20 cellular contexts compared by ENCODE assay signal in the genomic region with DNA sequence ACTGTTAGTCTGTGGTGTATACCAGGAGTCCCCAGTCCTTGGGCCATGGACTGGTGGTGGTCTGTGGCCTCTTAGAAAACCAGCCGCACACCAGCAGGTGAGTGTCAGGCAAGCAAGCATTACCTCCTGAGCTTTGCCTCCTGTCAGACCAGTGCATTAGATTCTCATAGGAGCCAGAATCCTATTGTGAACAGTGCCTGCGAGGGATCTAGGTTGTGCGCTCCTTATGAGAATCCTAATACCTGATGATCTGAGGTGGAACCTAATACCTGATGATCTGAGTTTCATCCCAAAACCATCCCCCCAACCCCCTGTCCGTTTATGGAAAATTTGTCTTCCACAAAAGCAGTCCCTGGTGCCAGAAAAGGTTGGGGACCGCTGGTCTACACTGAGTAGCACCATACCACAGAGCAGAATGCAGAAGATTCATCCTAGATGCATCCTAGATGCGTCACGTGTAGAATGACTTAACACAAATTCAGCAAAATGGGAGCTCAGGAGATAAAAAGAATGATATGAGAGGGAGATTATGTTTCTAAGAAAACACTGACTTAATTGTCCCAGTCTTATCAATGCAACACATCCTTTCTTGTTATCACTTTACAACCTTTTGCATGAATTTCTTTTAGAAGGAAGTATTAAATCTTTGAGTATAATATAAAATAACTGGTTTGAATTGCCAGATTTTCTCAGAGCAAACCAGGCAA. TPM values are rescaled to one million over a fixed set of nuclear protein-coding genes. Genes with fewer than 3 reads are reported as not detected.
DNase-seq lines count a peak whose midpoint lies in the region; ATAC-seq, FAIRE-seq and TF ChIP-seq lines count a peak whose summit lies in the region.
"Had no signal": no experiment of that assay in that cellular context is flagged by ENCODE, and none has a peak within 500 bp of the region (broad histone marks: within the 10 kb centered on the region; RNA-seq: fewer than 3 reads in every experiment).

No MANE protein-coding gene starts in this region.

- H3K4me3 Mint-ChIP-seq in stimulated activated naive B cell treated with anti-CD40 and anti-IgM and Interleukin-4, amounts not matched to agents 10 μg/mL and 1 μg/mL and 100 μg/mL, for 72 hours: no peak overlapping the region
- H3K4me3 Mint-ChIP-seq: IgD-negative memory B cell had no signal

- ATAC-seq in HepG2 (no peak; the same call in 2 of the 3 replicates), right lobe of liver (no peak), GM12878 (no peak)
- ATAC-seq in stimulated activated naive B cell treated with anti-CD40 and anti-IgM and Interleukin-4, amounts not matched to agents 10 μg/mL and 1 μg/mL and 100 μg/mL, for 72 hours (replicated peaks): no peak
- ATAC-seq: A549 had no signal

- TF ChIP-seq RAD21 in HepG2 (CRISPR knock-in tag; IDR thresholded peaks at IDR 0.05) (no peak), GM12878 (IDR thresholded peaks at IDR 0.05; ENCODE audit: insufficient read depth, low read depth, low read length) (no peak)

- TF ChIP-seq POLR2A in HepG2 (IDR thresholded peaks at IDR 0.05; ENCODE audit: insufficient read depth in 1 of 2, low read depth in 2 of 2, low read length in 2 of 2): no peak
- no peak for TF ChIP-seq POLR2A in right lobe of liver (IDR thresholded peaks at IDR 0.05)
- TF ChIP-seq POLR2A in GM18951 (IDR thresholded peaks at IDR 0.05; ENCODE audit: extremely low read depth, insufficient read depth, insufficient read length): peak; percentile 13
- TF ChIP-seq POLR2A in GM12878 (IDR thresholded peaks at IDR 0.05; ENCODE audit: low read depth, low read length): no peak; the same call in 1 of the 2 replicates

- H3K27me3 ChIP-seq in HepG2 (ENCODE audit: control insufficient read depth in 1 of 2, insufficient read depth in 2 of 2, low read length in 2 of 2): no peaks in the 10 kb centered on the region
- H3K27me3 ChIP-seq in right lobe of liver: no peaks in the 10 kb centered on the region
- no peaks in the 10 kb centered on the region for H3K27me3 ChIP-seq in GM12878 (replicated peaks in 1 of 2; ENCODE audit: control insufficient read depth in 2 of 2, insufficient read depth in 2 of 2, low read length in 1 of 2)
- no peaks in the 10 kb centered on the region for H3K27me3 ChIP-seq in WERI-Rb-1 (ENCODE audit: insufficient read depth, low read depth, severe bottlenecking)
- H3K27me3 ChIP-seq: BLaER1, MG63 had no signal

- no peaks in the 10 kb centered on the region for H4K20me1 ChIP-seq in HepG2 (ENCODE audit: insufficient read depth, low read length)
- H4K20me1 ChIP-seq in GM12878 (ENCODE audit: control insufficient read depth, insufficient read depth): no peaks in the 10 kb centered on the region

- no peak for FAIRE-seq in HepG2 (lab: Jason Lieb, UNC)
- no peak for FAIRE-seq in GM12878 (lab: Jason Lieb, UNC)
- FAIRE-seq: A549 had no signal

- RAD21 ChIA-PET in GM12878 (lab: Charles Lee; ENCODE audit: unreplicated experiment): no interaction called here

- H3K79me2 ChIP-seq in HepG2 (ENCODE audit: insufficient read depth, low read length) (no peaks in the 10 kb centered on the region), GM12878 (ENCODE audit: control insufficient read depth, insufficient read depth, low read length) (no peaks in the 10 kb centered on the region)

- POLR2A ChIA-PET in HepG2 (lab: Yijun Ruan, JAX): no interaction called here
- POLR2A ChIA-PET in GM12878 (lab: Charles Lee): no interaction called here

- H3K4me1 ChIP-seq in HepG2 (ENCODE audit: insufficient read depth, low read length): peaks cover 12% of the 10 kb centered on the region
- H3K4me1 ChIP-seq in right lobe of liver: no peaks in the 10 kb centered on the region
- H3K4me1 ChIP-seq in GM12878 (ENCODE audit: control insufficient read depth, insufficient read depth, low read length): peaks cover 5% of the 10 kb centered on the region
- H3K4me1 ChIP-seq: A549 had no signal

- no peaks in the 10 kb centered on the region for H3K9me3 ChIP-seq in HepG2 (ENCODE audit: low read length)
- no peaks in the 10 kb centered on the region for H3K9me3 ChIP-seq in right lobe of liver
- H3K9me3 ChIP-seq in GM12878 (replicated peaks; ENCODE audit: control insufficient read depth, insufficient read depth, low read length): no peaks in the 10 kb centered on the region
- no peaks in the 10 kb centered on the region for H3K9me3 ChIP-seq in WERI-Rb-1 (ENCODE audit: severe bottlenecking)
- H3K9me3 ChIP-seq: A549, BLaER1, HAP-1, MG63, SK-N-SH had no signal

- H3K27ac ChIP-seq in HepG2 (ENCODE audit: extremely low read length, insufficient read depth, low read length): no peak overlapping the region
- no peak overlapping the region for H3K27ac ChIP-seq in right lobe of liver
- H3K27ac ChIP-seq in GM12878 (ENCODE audit: control insufficient read depth, insufficient read depth): no peak overlapping the region
- no peak overlapping the region for H3K27ac ChIP-seq in WERI-Rb-1
- H3K27ac ChIP-seq: A549, BLaER1 had no signal

- H3K36me3 Mint-ChIP-seq in stimulated activated naive B cell treated with anti-CD40 and anti-IgM and Interleukin-4, amounts not matched to agents 10 μg/mL and 1 μg/mL and 100 μg/mL, for 72 hours: peaks cover 16 to 28% of the 10 kb centered on the region in 2 donors

- CTCF ChIA-PET in HepG2 (lab: Yijun Ruan, JAX; ENCODE audit: low intra/inter-chr PET ratio, low total read pairs): no interaction called here
- CTCF ChIA-PET in GM12878 (lab: Yijun Ruan, JAX): interaction anchor here (1.0 kb wide), 1 partner anchor 25 kb away, joined by 3 read pairs; no protein-coding TSS in a partner anchor

- H3K27me3 Mint-ChIP-seq in stimulated activated naive B cell treated with anti-CD40 and anti-IgM and Interleukin-4, amounts not matched to agents 10 μg/mL and 1 μg/mL and 100 μg/mL, for 72 hours: no peaks in the 10 kb centered on the region
- H3K27me3 Mint-ChIP-seq: IgD-negative memory B cell had no signal

- no peak for TF ChIP-seq EP300 in HepG2 (IDR thresholded peaks at IDR 0.05; ENCODE audit: low read depth in 2 of 2, low read length in 2 of 2)
- no peak for TF ChIP-seq EP300 in HepG2 (CRISPR knock-in tag; IDR thresholded peaks at IDR 0.05; ENCODE audit: borderline replicate concordance)
- no peak for TF ChIP-seq EP300 in GM12878 (IDR thresholded peaks at IDR 0.05; ENCODE audit: borderline replicate concordance in 1 of 2, control insufficient read depth in 1 of 2, low read depth in 2 of 2, low read length in 2 of 2)

- in situ Hi-C loops in HepG2 (cut with HindIII; ENCODE audit: extremely low pct_ligation_motif_present, low pct_unique_long_range_greater_than_20kb): no loop called here
- in situ Hi-C loops in GM18951 (cut with MboI; ENCODE audit: low sequenced_read_pairs, unreplicated experiment): no loop called here
- in situ Hi-C loops in GM12878 (cut with MboI): no loop called here

- H2AFZ ChIP-seq in HepG2 (ENCODE audit: low read length) (no peak overlapping the region), GM12878 (ENCODE audit: control insufficient read depth, low read depth, low read length) (no peak overlapping the region)

- H3K9ac ChIP-seq in HepG2 (ENCODE audit: insufficient read depth, low read depth, low read length) (no peak overlapping the region), GM12878 (ENCODE audit: control insufficient read depth, insufficient read depth, low read length) (no peak overlapping the region)
- H3K9ac ChIP-seq: BLaER1, SK-N-SH had no signal

- BruUV-seq in HepG2 (replicated peaks; lab: Mats Ljungman, UMichigan) (no TSS peak), GM12878 (replicated peaks; lab: Mats Ljungman, UMichigan) (no TSS peak)

- H3K9me3 Mint-ChIP-seq in stimulated activated naive B cell treated with anti-CD40 and anti-IgM and Interleukin-4, amounts not matched to agents 10 μg/mL and 1 μg/mL and 100 μg/mL, for 72 hours: no peaks in the 10 kb centered on the region
- H3K9me3 Mint-ChIP-seq: IgD-negative memory B cell had no signal

- 98% methylated on average over 6 of the region's 7 CpGs for WGBS in HepG2 (ENCODE audit: low lambda C conversion rate)
- WGBS in right lobe of liver (ENCODE audit: insufficient coverage, low coverage, low lambda C conversion rate, missing lambda C conversion rate): 89% methylated on average over 4 of the region's 7 CpGs
- WGBS in GM12878 (ENCODE audit: insufficient coverage, insufficient replicate concordance, low lambda C conversion rate, missing lambda C conversion rate): 97% methylated on average over 7 of the region's 7 CpGs

- H3K4me3 ChIP-seq in HepG2 (replicated peaks in 1 of 3; ENCODE audit: insufficient read depth in 1 of 3, low read depth in 2 of 3, low read length in 3 of 3) (no peak overlapping the region), right lobe of liver (no peak overlapping the region), GM12878 (no peak overlapping the region), WERI-Rb-1 (ENCODE audit: low read depth, low read length) (no peak overlapping the region)
- H3K4me3 ChIP-seq: A549, BLaER1, HAP-1, MG63 had no signal

- DNase-seq in HepG2 (ENCODE audit: low spot score) (no peak), right lobe of liver (no peak), GM12878 (ENCODE audit: low read depth, low spot score) (no peak), NCI-H774 (lab: John Stamatoyannopoulos, UW) (no peak), WERI-Rb-1 (no peak)
- DNase-seq in stimulated activated naive B cell treated with anti-CD40 and anti-IgM and Interleukin-4, amounts not matched to agents 10 μg/mL and 1 μg/mL and 100 μg/mL, for 72 hours: no peak
- DNase-seq: DMS79, Kasumi-1, MG63, NCI-H1092 treated with DMSO at 0.1 percent for 48 hours, NCI-H146, NCI-H2081, NCI-H748 treated with DMSO at 0.1 percent for 48 hours, SHP77, SK-N-SH had no signal

- H3K4me2 ChIP-seq in HepG2 (ENCODE audit: low read depth, low read length) (no peak overlapping the region), GM12878 (ENCODE audit: control insufficient read depth, insufficient read depth) (no peak overlapping the region)
- H3K4me2 ChIP-seq: A549, BLaER1, SK-N-SH had no signal

- SMC1A ChIA-PET in GM12878 (lab: Charles Lee; ENCODE audit: uncharacterized antibody, unreplicated experiment): interaction anchor here (1.2 to 1.3 kb wide), 2 partner anchors 12 to 26 kb away, joined by 3 read pairs; no protein-coding TSS in a partner anchor

- TF ChIP-seq CTCF in HepG2 (CRISPR knock-in tag; IDR thresholded peaks at IDR 0.05): no peak
- no peak for TF ChIP-seq CTCF in right lobe of liver (IDR thresholded peaks at IDR 0.05)
- TF ChIP-seq CTCF in GM12878 (IDR thresholded peaks at IDR 0.05 in 2 of 3, conservative IDR thresholded peaks at IDR 0.05 in 1 of 3; ENCODE audit: control insufficient read depth in 2 of 3, extremely low read depth in 1 of 3, insufficient read depth in 1 of 3, low read depth in 3 of 3, low read length in 3 of 3): no peak
- no peak for TF ChIP-seq CTCF in WERI-Rb-1 (IDR thresholded peaks at IDR 0.05; ENCODE audit: low read depth, low read length)

- peak overlapping the region; percentile 42 for H3K27ac Mint-ChIP-seq in stimulated activated naive B cell treated with anti-CD40 and anti-IgM and Interleukin-4, amounts not matched to agents 10 μg/mL and 1 μg/mL and 100 μg/mL, for 72 hours

- intact Hi-C loops in HepG2 (cut with micrococcal nuclease; ENCODE audit: unreplicated experiment): no loop called here
- intact Hi-C loops in right lobe of liver (cut with DNase I): no loop called here
- intact Hi-C loops in GM12878 (cut with micrococcal nuclease; ENCODE audit: unreplicated experiment): no loop called here

- H3K4me1 Mint-ChIP-seq in stimulated activated naive B cell treated with anti-CD40 and anti-IgM and Interleukin-4, amounts not matched to agents 10 μg/mL and 1 μg/mL and 100 μg/mL, for 72 hours: peaks cover 9 to 32% of the 10 kb centered on the region in 2 donors

- H3K36me3 ChIP-seq in HepG2 (replicated peaks in 1 of 2; ENCODE audit: control insufficient read depth in 1 of 2, insufficient read depth in 2 of 2, low read length in 2 of 2) (peaks cover 2 to 15% of the 10 kb centered on the region in 2 experiments; a peak in 4 of 5 replicates), right lobe of liver (peaks cover 0 to 33% (median 10%) of the 10 kb centered on the region in 4 donors), GM12878 (ENCODE audit: control insufficient read depth in 2 of 2, insufficient read depth in 2 of 2, low read length in 1 of 2) (peaks cover 3 to 14% of the 10 kb centered on the region in 2 experiments), WERI-Rb-1 (peaks cover 8% of the 10 kb centered on the region)

RNA-seq across cellular contexts. Expression of a gene that starts 28.5 kb away (rescaled TPM):
- 106 and 122 TPM in 2 replicates for total RNA-seq in HepG2 (2016; rRNA removed; fragmentation: Illumina TruSeq; extraction: Trizol)
- 22.6 and 24.8 TPM in 2 replicates for total RNA-seq in HepG2 (2016; cell fraction: cytosol; rRNA removed; fragmentation: Illumina TruSeq; extraction: Trizol; ENCODE audit: low read depth)
- total RNA-seq in HepG2 (2016; cell fraction: insoluble cytoplasmic fraction; rRNA removed; fragmentation: Illumina TruSeq; extraction: Trizol): 109 and 124 TPM in 2 replicates
- 57.8 and 63.8 TPM in 2 replicates for total RNA-seq in HepG2 (2016; cell fraction: membrane; rRNA removed; fragmentation: Illumina TruSeq; extraction: Trizol)
- 67.7 and 88.4 TPM in 2 replicates for total RNA-seq in HepG2 (2016; cell fraction: nucleus; rRNA removed; fragmentation: Illumina TruSeq; extraction: Trizol)
- 234 and 273 TPM in 2 replicates for polyA plus RNA-seq in HepG2 (2011; rRNA removed)
- polyA plus RNA-seq in HepG2 (2011; cell fraction: cytosol; rRNA removed): 115 and 155 TPM in 2 replicates
- polyA plus RNA-seq in HepG2 (2011; cell fraction: nucleus; rRNA removed): 44.2 and 52.8 TPM in 2 replicates
- 41.0 and 52.5 TPM in 2 replicates for polyA plus RNA-seq in HepG2 (2012)
- 10.6 and 12.5 TPM in 2 replicates for polyA plus RNA-seq in HepG2 (2016; cell fraction: cytosol; fragmentation: Illumina TruSeq; extraction: Trizol; ENCODE audit: low read depth)
- 86.8 and 91.6 TPM in 2 replicates for polyA plus RNA-seq in HepG2 (2016; cell fraction: insoluble cytoplasmic fraction; fragmentation: Illumina TruSeq; extraction: Trizol; ENCODE audit: low read depth)
- 39.2 and 39.5 TPM in 2 replicates for polyA plus RNA-seq in HepG2 (2016; cell fraction: membrane; fragmentation: Illumina TruSeq; extraction: Trizol; ENCODE audit: low read depth)
- polyA plus RNA-seq in HepG2 (2016; cell fraction: nucleus; fragmentation: Illumina TruSeq; extraction: Trizol; ENCODE audit: insufficient read depth, low read depth): 107 and 110 TPM in 2 replicates
- polyA minus RNA-seq in HepG2 (2011; rRNA and poly(A)+ RNA removed; ENCODE audit: low replicate concordance): 144 and 312 TPM in 2 replicates
- 62.6 and 74.9 TPM in 2 replicates for polyA minus RNA-seq in HepG2 (2011; cell fraction: cytosol; rRNA and poly(A)+ RNA removed)
- polyA minus RNA-seq in HepG2 (2011; cell fraction: nucleus; rRNA and poly(A)+ RNA removed): 42.1 and 48.0 TPM in 2 replicates
- total RNA-seq in right lobe of liver: 10 to 100 TPM; 51.1 to 72.8 (median 63.4) TPM
- 80.1 and 88.1 TPM in 2 replicates for total RNA-seq in GM12878 (2013; cell fraction: nucleolus; rRNA removed)
- total RNA-seq in GM12878 (2014; rRNA removed): 234 and 236 TPM in 2 replicates
- 87.7 and 89.4 TPM in 2 replicates for total RNA-seq in GM12878 (2014; rRNA removed; fragmentation: Illumina TruSeq; extraction: Trizol)
- total RNA-seq in GM12878 (2021): 111 and 113 TPM in 2 replicates
- 62.6 TPM for polyA plus RNA-seq in GM12878 (2011; ENCODE audit: low read depth)
- 722 and 768 TPM in 2 replicates for polyA plus RNA-seq in GM12878 (2011; rRNA removed)
- 492 and 659 TPM in 2 replicates for polyA plus RNA-seq in GM12878 (2011; cell fraction: cytosol; rRNA removed)
- 155 and 277 TPM in 2 replicates for polyA plus RNA-seq in GM12878 (2011; cell fraction: nucleus; rRNA removed)
- 82.2 and 102 TPM in 2 replicates for polyA plus RNA-seq in GM12878 (2012)
- 221 and 236 TPM in 2 replicates for polyA plus RNA-seq in GM12878 (2014; fragmentation: Illumina TruSeq; extraction: Trizol)
- polyA plus RNA-seq in GM12878 (2014; fragmentation: Nextera tagmentation; extraction: Ambion mirVana): 100 to 1,000 TPM; 323 to 593 TPM
- polyA plus RNA-seq in GM12878 (2014; rRNA removed): 149 and 160 TPM in 2 replicates
- polyA plus RNA-seq in GM12878 (2016; fragmentation: Nextera tagmentation; extraction: Ambion mirVana): 100 to 1,000 TPM; 285 to 289 TPM
- polyA minus RNA-seq in GM12878 (2011; rRNA and poly(A)+ RNA removed): 644 and 784 TPM in 2 replicates
- polyA minus RNA-seq in GM12878 (2011; cell fraction: cytosol; rRNA and poly(A)+ RNA removed): 90.9 and 99.9 TPM in 2 replicates
- polyA minus RNA-seq in GM12878 (2011; cell fraction: nucleus; rRNA and poly(A)+ RNA removed): 73.4 and 77.1 TPM in 2 replicates
